In genomic region chr1:111615874-111616715, GRCh38 we compare ENCODE assay signal across 8 cellular contexts. TPM values are rescaled to one million over a fixed set of nuclear protein-coding genes. Genes with fewer than 3 reads are reported as not detected.
DNase-seq lines count a peak whose midpoint lies in the region; ATAC-seq and TF ChIP-seq lines count a peak whose summit lies in the region.

No MANE protein-coding gene starts in this region.

- no peak overlapping the region for H2AFZ ChIP-seq in mammary epithelial cell (ENCODE audit: low read depth, low read length)

- dilution Hi-C loops in mammary epithelial cell (cut with HindIII; ENCODE audit: low sequenced_read_pairs): no loop called here

- H3K4me1 ChIP-seq in mammary epithelial cell (ENCODE audit: insufficient read depth, low read length): peaks cover under 1% of the 10 kb centered on the region

- H3K4me3 Mint-ChIP-seq in activated CD4-positive, alpha-beta T cell treated with anti-CD3 and anti-CD28 coated beads, Interleukin-2, amount 10 ng/mL, durations not matched to agents 24 days and 14 days: peak overlapping the region; percentile 68
- H3K4me3 Mint-ChIP-seq in stimulated activated naive B cell treated with anti-CD40 and anti-IgM and Interleukin-4, amounts not matched to agents 10 μg/mL and 1 μg/mL and 100 μg/mL, for 72 hours: peak overlapping the region; percentile 56 to 66

- H3K4me1 Mint-ChIP-seq in activated CD4-positive, alpha-beta T cell treated with anti-CD3 and anti-CD28 coated beads, Interleukin-2, amount 10 ng/mL, durations not matched to agents 24 days and 14 days: peaks cover 42% of the 10 kb centered on the region
- peaks cover 34 to 47% of the 10 kb centered on the region in 2 donors for H3K4me1 Mint-ChIP-seq in stimulated activated naive B cell treated with anti-CD40 and anti-IgM and Interleukin-4, amounts not matched to agents 10 μg/mL and 1 μg/mL and 100 μg/mL, for 72 hours

- no peaks in the 10 kb centered on the region for H3K27me3 ChIP-seq in mammary epithelial cell (ENCODE audit: insufficient read depth, low read length)

- no TSS peak for BruUV-seq in mammary epithelial cell (replicated peaks; lab: Mats Ljungman, UMichigan)

- H3K27ac Mint-ChIP-seq in activated CD4-positive, alpha-beta T cell treated with anti-CD3 and anti-CD28 coated beads, Interleukin-2, amount 10 ng/mL, durations not matched to agents 24 days and 14 days: peak overlapping the region; percentile 91
- H3K27ac Mint-ChIP-seq in stimulated activated naive B cell treated with anti-CD40 and anti-IgM and Interleukin-4, amounts not matched to agents 10 μg/mL and 1 μg/mL and 100 μg/mL, for 72 hours: peak overlapping the region; percentile 97

- H3K4me2 ChIP-seq in mammary epithelial cell (ENCODE audit: insufficient read depth, low read depth, low read length): no peak overlapping the region

- peaks cover 5% of the 10 kb centered on the region for H3K9me3 Mint-ChIP-seq in activated CD4-positive, alpha-beta T cell treated with anti-CD3 and anti-CD28 coated beads, Interleukin-2, amount 10 ng/mL, durations not matched to agents 24 days and 14 days
- H3K9me3 Mint-ChIP-seq in stimulated activated naive B cell treated with anti-CD40 and anti-IgM and Interleukin-4, amounts not matched to agents 10 μg/mL and 1 μg/mL and 100 μg/mL, for 72 hours: peaks cover 0 to 4% of the 10 kb centered on the region in 2 donors

- DNase-seq in activated effector memory CD4-positive, alpha-beta T cell treated with anti-CD3 and anti-CD28 coated beads, Interleukin-2, amount 50 U/mL, for 16 hours: peak; percentile 80
- DNase-seq in activated effector memory CD4-positive, alpha-beta T cell treated with Interleukin-2 at 50 U/mL for 16 hours: no peak
- peak; percentile 90 for DNase-seq in activated CD4-positive, alpha-beta T cell treated with anti-CD3 and anti-CD28 coated beads, Interleukin-2, amount 10 ng/mL, durations not matched to agents 24 days and 14 days
- peak; percentile 65 for DNase-seq in stimulated activated naive B cell treated with anti-CD40 and anti-IgM and Interleukin-4, amounts not matched to agents 10 μg/mL and 1 μg/mL and 100 μg/mL, for 72 hours
- DNase-seq in NCI-H1436 treated with DMSO at 0.1 percent for 48 hours (lab: John Stamatoyannopoulos, UW) (no peak), NCI-H1092 (lab: John Stamatoyannopoulos, UW) (no peak), mammary epithelial cell (no peak)

- in situ Hi-C loops in mammary epithelial cell (cut with MboI; ENCODE audit: low sequenced_read_pairs in 2 of 2): no loop called here

- peak; percentile 40 for ATAC-seq in HG03457 (IDR thresholded peaks at IDR 0.05; ENCODE audit: unreplicated experiment)
- ATAC-seq in stimulated activated naive B cell treated with anti-CD40 and anti-IgM and Interleukin-4, amounts not matched to agents 10 μg/mL and 1 μg/mL and 100 μg/mL, for 72 hours (replicated peaks): peak; percentile 61 to 67

- TF ChIP-seq CTCF in mammary epithelial cell (conservative IDR thresholded peaks at IDR 0.05 in 1 of 2, IDR thresholded peaks at IDR 0.05 in 1 of 2; ENCODE audit: extremely low read depth in 1 of 2, insufficient read depth in 1 of 2, low read depth in 1 of 2, low read length in 2 of 2): no peak

- H3K9ac ChIP-seq in mammary epithelial cell (ENCODE audit: insufficient read depth, low read length): no peak overlapping the region

- H3K27me3 Mint-ChIP-seq in activated CD4-positive, alpha-beta T cell treated with anti-CD3 and anti-CD28 coated beads, Interleukin-2, amount 10 ng/mL, durations not matched to agents 24 days and 14 days: no peaks in the 10 kb centered on the region
- no peaks in the 10 kb centered on the region for H3K27me3 Mint-ChIP-seq in stimulated activated naive B cell treated with anti-CD40 and anti-IgM and Interleukin-4, amounts not matched to agents 10 μg/mL and 1 μg/mL and 100 μg/mL, for 72 hours

- H3K4me3 ChIP-seq in mammary epithelial cell (replicated peaks in 1 of 3; ENCODE audit: insufficient read depth in 1 of 3, low read depth in 2 of 3, low read length in 3 of 3): no peak overlapping the region

- H3K36me3 Mint-ChIP-seq in activated CD4-positive, alpha-beta T cell treated with anti-CD3 and anti-CD28 coated beads, Interleukin-2, amount 10 ng/mL, durations not matched to agents 24 days and 14 days (ENCODE audit: low read depth): peaks cover 30% of the 10 kb centered on the region
- peaks cover 16 to 23% of the 10 kb centered on the region in 2 donors for H3K36me3 Mint-ChIP-seq in stimulated activated naive B cell treated with anti-CD40 and anti-IgM and Interleukin-4, amounts not matched to agents 10 μg/mL and 1 μg/mL and 100 μg/mL, for 72 hours

- H3K36me3 ChIP-seq in mammary epithelial cell (ENCODE audit: insufficient read depth, low read length): no peaks in the 10 kb centered on the region

- H3K27ac ChIP-seq in mammary epithelial cell (ENCODE audit: insufficient read depth, low read depth, low read length): no peak overlapping the region

- WGBS in mammary epithelial cell (ENCODE audit: low coverage, missing lambda C conversion rate): 78% methylated on average over 3 of the region's 3 CpGs

- H3K9me3 ChIP-seq in mammary epithelial cell (replicated peaks; ENCODE audit: insufficient read depth, low read length): no peaks in the 10 kb centered on the region

- H4K20me1 ChIP-seq in mammary epithelial cell (ENCODE audit: insufficient read depth, low read length): no peaks in the 10 kb centered on the region

- intact Hi-C loops in activated CD4-positive, alpha-beta T cell treated with anti-CD3 and anti-CD28 coated beads, Interleukin-2, amount 10 ng/mL, durations not matched to agents 24 days and 14 days (cut with micrococcal nuclease): loop anchor here (1.0 to 10.0 kb wide), 4 partner anchors 12 to 471 kb away; partner anchors contain the start of genes CEPT1 and DRAM2
- intact Hi-C loops in mammary epithelial cell (cut with micrococcal nuclease): no loop called here

- CTCF ChIA-PET in mammary epithelial cell (lab: Charles Lee; ENCODE audit: low non-redundant PET): no interaction called here

- H3K79me2 ChIP-seq in mammary epithelial cell (ENCODE audit: insufficient read depth, low read length): peaks cover 14% of the 10 kb centered on the region

RNA-seq across cellular contexts. Expression of gene RAP1A, which starts 3.5 kb away (rescaled TPM):
- 306 and 307 TPM in 2 replicates for total RNA-seq in activated CD4-positive, alpha-beta T cell treated with anti-CD3 and anti-CD28 coated beads, Interleukin-2, amount 10 ng/mL, durations not matched to agents 24 days and 14 days
- total RNA-seq in mammary epithelial cell: 10 to 100 TPM; 20.8 to 58.8 TPM
- polyA plus RNA-seq in mammary epithelial cell: 28.1 TPM
- polyA minus RNA-seq in mammary epithelial cell: 47.9 TPM

Comparison
In these comparisons a context has a peak if more than half of its experiments do, and no peak if none do; other contexts are left out.
1. DNase-seq: peak in activated effector memory CD4-positive, alpha-beta T cell treated with anti-CD3 and anti-CD28 coated beads, Interleukin-2, amount 50 U/mL, for 16 hours (single experiment), activated CD4-positive, alpha-beta T cell treated with anti-CD3 and anti-CD28 coated beads, Interleukin-2, amount 10 ng/mL, durations not matched to agents 24 days and 14 days (single experiment) and stimulated activated naive B cell treated with anti-CD40 and anti-IgM and Interleukin-4, amounts not matched to agents 10 μg/mL and 1 μg/mL and 100 μg/mL, for 72 hours (single experiment); none in activated effector memory CD4-positive, alpha-beta T cell treated with Interleukin-2 at 50 U/mL for 16 hours (single experiment), NCI-H1436 treated with DMSO at 0.1 percent for 48 hours (single experiment), NCI-H1092 (single experiment) and mammary epithelial cell (single experiment).